19 cellular contexts compared by ENCODE assay signal in the genomic region with DNA sequence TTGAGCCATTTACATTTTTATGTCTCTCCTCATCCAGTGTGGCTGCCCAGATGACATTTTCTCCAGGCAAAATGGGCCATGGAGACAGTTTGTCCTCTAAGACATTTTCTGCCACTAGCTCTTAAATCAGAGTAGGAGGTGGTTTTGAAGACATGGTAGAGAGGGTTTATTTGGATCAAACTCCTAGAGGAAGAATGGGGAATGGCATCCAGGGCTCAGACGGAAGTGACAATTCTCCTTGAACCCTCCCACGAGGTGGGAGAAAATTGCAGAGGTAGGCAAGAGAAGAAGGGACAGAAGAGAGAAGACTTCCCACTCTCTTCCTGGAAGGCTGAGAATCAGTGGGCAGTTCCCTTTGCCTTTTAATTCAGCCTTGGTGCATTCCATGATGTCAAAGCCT.
DNase-seq lines count a peak whose midpoint lies in the region; ATAC-seq and TF ChIP-seq lines count a peak whose summit lies in the region.
"Had no signal": no experiment of that assay in that cellular context is flagged by ENCODE, and none has a peak within 500 bp of the region (broad histone marks: within the 10 kb centered on the region; RNA-seq: fewer than 3 reads in every experiment).

No MANE protein-coding gene starts in this region.

- H3K36me3 Mint-ChIP-seq in chondrocyte (ENCODE audit: low read depth) (peaks cover 6% of the 10 kb centered on the region), mesothelial cell of epicardium (no peaks in the 10 kb centered on the region)
- H3K36me3 Mint-ChIP-seq: IgD-negative memory B cell had no signal

- H3K9me3 Mint-ChIP-seq in chondrocyte (ENCODE audit: low read depth) (peaks cover 17% of the 10 kb centered on the region), mesothelial cell of epicardium (peaks cover 14% of the 10 kb centered on the region)

- ATAC-seq in HG02938 (IDR thresholded peaks at IDR 0.05; ENCODE audit: unreplicated experiment) (no peak), HG02885 (IDR thresholded peaks at IDR 0.05; ENCODE audit: poor library complexity, unreplicated experiment) (no peak)
- ATAC-seq: Right ventricle myocardium inferior had no signal

- TF ChIP-seq CTCF in chondrocyte (IDR thresholded peaks at IDR 0.05) (peak; percentile 6), mesothelial cell of epicardium (IDR thresholded peaks at IDR 0.05; ENCODE audit: unreplicated experiment) (peak; percentile 39)

- no peak overlapping the region for H3K27ac Mint-ChIP-seq in chondrocyte (ENCODE audit: unreplicated experiment)
- H3K27ac Mint-ChIP-seq in mesothelial cell of epicardium = no peak overlapping the region
- H3K27ac Mint-ChIP-seq: IgD-negative memory B cell had no signal

- no peak overlapping the region for H3K4me3 Mint-ChIP-seq in chondrocyte (ENCODE audit: unreplicated experiment)
- no peak overlapping the region for H3K4me3 Mint-ChIP-seq in mesothelial cell of epicardium
- H3K4me3 Mint-ChIP-seq: IgD-negative memory B cell had no signal

- DNase-seq in CD1c-positive myeloid dendritic cell (ENCODE audit: extremely low spot score) = peak; percentile 13
- DNase-seq in NCI-H69 (lab: John Stamatoyannopoulos, UW) = peak; percentile 3
- DNase-seq in chondrocyte (ENCODE audit: low spot score) = no peak
- DNase-seq in mesothelial cell of epicardium (ENCODE audit: low spot score in 2 of 2, unreplicated experiment in 2 of 2) = no peak
- no peak for DNase-seq in 8988T
- DNase-seq: HCEC 1CT, Karpas-422, MV-4-11, NCI-H1105 treated with DMSO at 0.1 percent for 48 hours, NCI-H1694, NCI-H2081, NCI-H2171, NCI-H345, NCI-H524, NCI-H82 had no signal

- peaks cover 16% of the 10 kb centered on the region for H3K4me1 Mint-ChIP-seq in chondrocyte (ENCODE audit: low read depth)
- peaks cover 18% of the 10 kb centered on the region for H3K4me1 Mint-ChIP-seq in mesothelial cell of epicardium
- H3K4me1 Mint-ChIP-seq: IgD-negative memory B cell had no signal

- H3K27me3 Mint-ChIP-seq in chondrocyte (ENCODE audit: low read depth) = no peaks in the 10 kb centered on the region
- H3K27me3 Mint-ChIP-seq in mesothelial cell of epicardium (ENCODE audit: low read depth) = no peaks in the 10 kb centered on the region

Comparison
In these comparisons a context has a peak if more than half of its experiments do, and no peak if none do; other contexts are left out.
1. DNase-seq: peak in CD1c-positive myeloid dendritic cell (single experiment) and NCI-H69 (single experiment); none in chondrocyte (single experiment), mesothelial cell of epicardium (0 of 2) and 8988T (single experiment).